ENCODE assay signal across 15 cellular contexts in genomic region chr10:79422178-79422892, GRCh38. TPM values are rescaled to one million over a fixed set of nuclear protein-coding genes. Genes with fewer than 3 reads are reported as not detected.
DNase-seq lines count a peak whose midpoint lies in the region; ATAC-seq, FAIRE-seq and TF ChIP-seq lines count a peak whose summit lies in the region.
"Had no signal": no experiment of that assay in that cellular context is flagged by ENCODE, and none has a peak within 500 bp of the region (broad histone marks: within the 10 kb centered on the region; RNA-seq: fewer than 3 reads in every experiment).

No MANE protein-coding gene starts in this region.

- no peak for FAIRE-seq in HepG2 (lab: Jason Lieb, UNC)
- FAIRE-seq: A549, H54 had no signal

- TF ChIP-seq EP300 in HepG2 (IDR thresholded peaks at IDR 0.05; ENCODE audit: low read depth in 2 of 2, low read length in 2 of 2): no peak
- TF ChIP-seq EP300 in HepG2 (CRISPR knock-in tag; IDR thresholded peaks at IDR 0.05; ENCODE audit: borderline replicate concordance): no peak

- H3K9me3 Mint-ChIP-seq in nephron progenitor cell: peaks cover 3% of the 10 kb centered on the region
- H3K9me3 Mint-ChIP-seq: immature natural killer cell had no signal

- H3K4me3 ChIP-seq in liver (ENCODE audit: low read depth in 1 of 3, low read length in 3 of 3) (no peak overlapping the region), HepG2 (replicated peaks in 1 of 3; ENCODE audit: insufficient read depth in 1 of 3, low read depth in 2 of 3, low read length in 3 of 3) (no peak overlapping the region), aorta (ENCODE audit: low read length in 2 of 2) (no peak overlapping the region)
- H3K4me3 ChIP-seq: A549 had no signal

- H3K4me3 Mint-ChIP-seq in nephron progenitor cell: peak overlapping the region; percentile 48
- H3K4me3 Mint-ChIP-seq: activated naive CD8-positive, alpha-beta T cell; immature natural killer cell had no signal

- no peak for TF ChIP-seq POLR2A in HepG2 (IDR thresholded peaks at IDR 0.05; ENCODE audit: insufficient read depth in 1 of 2, low read depth in 2 of 2, low read length in 2 of 2)

- peaks cover 19 to 66% (median 53%) of the 10 kb centered on the region in 4 donors for H3K4me1 ChIP-seq in liver (ENCODE audit: control insufficient read depth in 4 of 4, insufficient read depth in 4 of 4, low read length in 3 of 4)
- peaks cover 35% of the 10 kb centered on the region for H3K4me1 ChIP-seq in HepG2 (ENCODE audit: insufficient read depth, low read length)
- no peaks in the 10 kb centered on the region for H3K4me1 ChIP-seq in aorta (ENCODE audit: control insufficient read depth in 1 of 2, insufficient read depth in 2 of 2, low read length in 2 of 2)
- H3K4me1 ChIP-seq: A549 had no signal

- no peaks in the 10 kb centered on the region for H4K20me1 ChIP-seq in HepG2 (ENCODE audit: insufficient read depth, low read length)

- H3K27me3 Mint-ChIP-seq in nephron progenitor cell (ENCODE audit: low read depth, poor library complexity): no peaks in the 10 kb centered on the region
- H3K27me3 Mint-ChIP-seq: activated naive CD8-positive, alpha-beta T cell had no signal

- H3K27me3 ChIP-seq in liver (ENCODE audit: control insufficient read depth in 4 of 4, insufficient read depth in 4 of 4, low read length in 3 of 4) (no peaks in the 10 kb centered on the region), HepG2 (ENCODE audit: control insufficient read depth in 1 of 2, insufficient read depth in 2 of 2, low read length in 2 of 2) (no peaks in the 10 kb centered on the region), aorta (ENCODE audit: control insufficient read depth in 1 of 2, insufficient read depth in 2 of 2, low read length in 1 of 2) (no peaks in the 10 kb centered on the region)

- POLR2A ChIA-PET in HepG2 (lab: Yijun Ruan, JAX): no interaction called here

- WGBS in liver: 76% methylated on average over 9 of the region's 9 CpGs
- WGBS in HepG2 (ENCODE audit: low lambda C conversion rate): 86% methylated on average over 9 of the region's 9 CpGs
- WGBS in aorta, 2 donors: 10 to 11% methylated on average over 9 of the region's 9 CpGs

- H3K4me1 Mint-ChIP-seq in nephron progenitor cell: peaks cover 54% of the 10 kb centered on the region
- H3K4me1 Mint-ChIP-seq: immature natural killer cell had no signal

- H3K36me3 ChIP-seq in liver (ENCODE audit: control insufficient read depth in 4 of 4, insufficient read depth in 3 of 4, low read depth in 1 of 4, low read length in 3 of 4): peaks cover 0 to 9% (median 4%) of the 10 kb centered on the region in 4 donors
- H3K36me3 ChIP-seq in HepG2 (replicated peaks in 1 of 2; ENCODE audit: control insufficient read depth in 1 of 2, insufficient read depth in 2 of 2, low read length in 2 of 2): 0 out of 5 replicates have a peak, but pooled peaks cover 0 to 3% of the 10 kb centered on the region in 2 experiments
- H3K36me3 ChIP-seq in aorta (ENCODE audit: control insufficient read depth in 1 of 2, insufficient read depth in 2 of 2, low read length in 1 of 2): no peaks in the 10 kb centered on the region

- intact Hi-C loops in HepG2 (cut with micrococcal nuclease; ENCODE audit: unreplicated experiment) (no loop called here), aorta (cut with DNase I) (no loop called here)

- H3K79me2 ChIP-seq in HepG2 (ENCODE audit: insufficient read depth, low read length): no peaks in the 10 kb centered on the region

- H3K4me2 ChIP-seq in HepG2 (ENCODE audit: low read depth, low read length): no peak overlapping the region
- H3K4me2 ChIP-seq: A549 had no signal

- H3K9me3 ChIP-seq in liver (ENCODE audit: control insufficient read depth in 4 of 4, low read length in 3 of 4): no peaks in the 10 kb centered on the region
- no peaks in the 10 kb centered on the region for H3K9me3 ChIP-seq in HepG2 (ENCODE audit: low read length)
- H3K9me3 ChIP-seq in aorta (ENCODE audit: control insufficient read depth, low read length): no peaks in the 10 kb centered on the region
- H3K9me3 ChIP-seq: A549 had no signal

- no TSS peak for BruUV-seq in HepG2 (replicated peaks; lab: Mats Ljungman, UMichigan)

- DNase-seq in HepG2 (ENCODE audit: low spot score) (no peak), nephron progenitor cell (peak; percentile 66), aorta (peak; percentile 74 to 84), NCI-H226 (no peak)
- DNase-seq in stimulated activated CD4-positive, alpha-beta T cell treated with anti-CD3 and anti-CD28 coated beads, Interleukin-12 subunit alpha, Interleukin-12 subunit beta, amount 100 ng/mL, for 4 hours: no peak
- DNase-seq: immature natural killer cell; NCI-H524 treated with DMSO at 0.1 percent for 48 hours; stimulated activated CD4-positive, alpha-beta T cell treated with anti-CD3 and anti-CD28 coated beads, Interleukin-1b, Interleukin-23, amount 100 ng/mL, for 48 hours had no signal

- no peak for ATAC-seq in HepG2
- peak; percentile 30 for ATAC-seq in esophagus mucosa
- ATAC-seq in aorta (ENCODE audit: low FRiP score): peak; percentile 62
- ATAC-seq in HG02763 (IDR thresholded peaks at IDR 0.05; ENCODE audit: unreplicated experiment): no peak
- ATAC-seq: A549 had no signal

- peaks cover 34% of the 10 kb centered on the region for H3K36me3 Mint-ChIP-seq in nephron progenitor cell (ENCODE audit: low read depth)

- TF ChIP-seq RAD21 in liver (IDR thresholded peaks at IDR 0.05): no peak
- TF ChIP-seq RAD21 in HepG2 (CRISPR knock-in tag; IDR thresholded peaks at IDR 0.05): no peak

- CTCF ChIA-PET in HepG2 (lab: Yijun Ruan, JAX; ENCODE audit: low intra/inter-chr PET ratio, low total read pairs): no interaction called here

- TF ChIP-seq CTCF in liver (IDR thresholded peaks at IDR 0.05; ENCODE audit: low read depth, low read length, missing input control) (no peak), HepG2 (CRISPR knock-in tag; IDR thresholded peaks at IDR 0.05) (no peak), nephron progenitor cell (IDR thresholded peaks at IDR 0.05) (no peak)

- peak overlapping the region; percentile 90 for H3K27ac Mint-ChIP-seq in nephron progenitor cell
- H3K27ac Mint-ChIP-seq: activated naive CD8-positive, alpha-beta T cell; immature natural killer cell had no signal

- H3K9ac ChIP-seq in liver (ENCODE audit: low read depth in 1 of 2, low read length in 2 of 2) (peak overlapping the region in 1 of 2 donors; percentile 19), HepG2 (ENCODE audit: insufficient read depth, low read depth, low read length) (no peak overlapping the region)

- no peak overlapping the region for H2AFZ ChIP-seq in HepG2 (ENCODE audit: low read length)

- in situ Hi-C loops in HepG2 (cut with HindIII; ENCODE audit: extremely low pct_ligation_motif_present, low pct_unique_long_range_greater_than_20kb): no loop called here

- H3K27ac ChIP-seq in liver (ENCODE audit: low read depth in 1 of 2, low read length in 2 of 2) (peak overlapping the region; percentile 52 to 62), HepG2 (ENCODE audit: extremely low read length, insufficient read depth, low read length) (no peak overlapping the region), aorta (ENCODE audit: low read depth in 1 of 2, low read length in 2 of 2) (peak overlapping the region in 1 of 2 donors; percentile 26)
- H3K27ac ChIP-seq: A549, VCaP had no signal

TF ChIP-seq in liver, 16 proteins besides CTCF, POLR2A, EP300 and RAD21 (continues in another document):
- TF ChIP-seq JUND (IDR thresholded peaks at IDR 0.05) (no peak), NR2F2 (IDR thresholded peaks at IDR 0.05) (no peak)
- TF ChIP-seq, protein P1, sequence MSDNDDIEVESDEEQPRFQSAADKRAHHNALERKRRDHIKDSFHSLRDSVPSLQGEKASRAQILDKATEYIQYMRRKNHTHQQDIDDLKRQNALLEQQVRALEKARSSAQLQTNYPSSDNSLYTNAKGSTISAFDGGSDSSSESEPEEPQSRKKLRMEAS (IDR thresholded peaks at IDR 0.05): no peak

TF ChIP-seq in HepG2, 621 proteins besides CTCF, POLR2A, EP300 and RAD21 (continues in another document):
- no peak for TF ChIP-seq MBD4 (IDR thresholded peaks at IDR 0.05; ENCODE audit: borderline replicate concordance, low read length)
- TF ChIP-seq ZNF709 (CRISPR knock-in tag; IDR thresholded peaks at IDR 0.05): no peak
- TF ChIP-seq ZKSCAN8 (CRISPR knock-in tag; IDR thresholded peaks at IDR 0.05; ENCODE audit: borderline replicate concordance): no peak
- TF ChIP-seq ZNF792 (CRISPR knock-in tag; IDR thresholded peaks at IDR 0.05): no peak

RNA-seq across cellular contexts. Expression of gene ZCCHC24, which starts 23.1 kb away (rescaled TPM):
- total RNA-seq in liver (10 to 100 TPM in 1 of 2 donors, 1 to 10 TPM in 1; 7.8 to 23.9 TPM), HepG2 (2016; rRNA removed; fragmentation: Illumina TruSeq; extraction: Trizol) (3.1 and 3.9 TPM in 2 replicates), esophagus mucosa (3.3 TPM), aorta (10 to 100 TPM; 79.3 to 99.6 TPM)
- polyA plus RNA-seq in liver (10 to 100 TPM; 13.2 to 16.4 TPM), HepG2 (2011; rRNA removed) (7.7 and 7.9 TPM in 2 replicates), aorta (10 to 100 TPM; 42.2 to 60.4 TPM)
- 0.62 and 0.81 TPM in 2 replicates for total RNA-seq in HepG2 (2016; cell fraction: cytosol; rRNA removed; fragmentation: Illumina TruSeq; extraction: Trizol; ENCODE audit: low read depth)
- total RNA-seq in HepG2 (2016; cell fraction: insoluble cytoplasmic fraction; rRNA removed; fragmentation: Illumina TruSeq; extraction: Trizol): 3.5 and 3.6 TPM in 2 replicates
- total RNA-seq in HepG2 (2016; cell fraction: membrane; rRNA removed; fragmentation: Illumina TruSeq; extraction: Trizol): 3.7 and 4.0 TPM in 2 replicates
- total RNA-seq in HepG2 (2016; cell fraction: nucleus; rRNA removed; fragmentation: Illumina TruSeq; extraction: Trizol): 2.4 and 2.5 TPM in 2 replicates
- polyA plus RNA-seq in HepG2 (2011; cell fraction: cytosol; rRNA removed): 6.1 and 7.9 TPM in 2 replicates
- 5.9 and 9.2 TPM in 2 replicates for polyA plus RNA-seq in HepG2 (2011; cell fraction: nucleus; rRNA removed)
- polyA plus RNA-seq in HepG2 (2012): 3.8 and 4.0 TPM in 2 replicates
- 0.43 and 0.45 TPM in 2 replicates for polyA plus RNA-seq in HepG2 (2016; cell fraction: cytosol; fragmentation: Illumina TruSeq; extraction: Trizol; ENCODE audit: low read depth)
- polyA plus RNA-seq in HepG2 (2016; cell fraction: insoluble cytoplasmic fraction; fragmentation: Illumina TruSeq; extraction: Trizol; ENCODE audit: low read depth): 5.1 and 5.5 TPM in 2 replicates
- 2.8 and 3.1 TPM in 2 replicates for polyA plus RNA-seq in HepG2 (2016; cell fraction: membrane; fragmentation: Illumina TruSeq; extraction: Trizol; ENCODE audit: low read depth)
- 4.3 and 4.9 TPM in 2 replicates for polyA plus RNA-seq in HepG2 (2016; cell fraction: nucleus; fragmentation: Illumina TruSeq; extraction: Trizol; ENCODE audit: insufficient read depth, low read depth)
- 4.8 and 18.6 TPM in 2 replicates for polyA minus RNA-seq in HepG2 (2011; rRNA and poly(A)+ RNA removed; ENCODE audit: low replicate concordance)
- polyA minus RNA-seq in HepG2 (2011; cell fraction: cytosol; rRNA and poly(A)+ RNA removed): 7.8 and 8.3 TPM in 2 replicates
- 3.5 and 3.6 TPM in 2 replicates for polyA minus RNA-seq in HepG2 (2011; cell fraction: nucleus; rRNA and poly(A)+ RNA removed)

Comparison
In these comparisons a context has a peak if more than half of its experiments do, and no peak if none do; other contexts are left out.
1. ATAC-seq: peak in esophagus mucosa (single experiment) and aorta (single experiment); none in HepG2 (single experiment) and HG02763 (single experiment).
2. DNase-seq: peak in nephron progenitor cell (single experiment) and aorta (2 of 2); none in HepG2 (single experiment), stimulated activated CD4-positive, alpha-beta T cell treated with anti-CD3 and anti-CD28 coated beads, Interleukin-12 subunit alpha, Interleukin-12 subunit beta, amount 100 ng/mL, for 4 hours (single experiment) and NCI-H226 (single experiment).